8 cellular contexts compared by ENCODE assay signal in the genomic region with DNA sequence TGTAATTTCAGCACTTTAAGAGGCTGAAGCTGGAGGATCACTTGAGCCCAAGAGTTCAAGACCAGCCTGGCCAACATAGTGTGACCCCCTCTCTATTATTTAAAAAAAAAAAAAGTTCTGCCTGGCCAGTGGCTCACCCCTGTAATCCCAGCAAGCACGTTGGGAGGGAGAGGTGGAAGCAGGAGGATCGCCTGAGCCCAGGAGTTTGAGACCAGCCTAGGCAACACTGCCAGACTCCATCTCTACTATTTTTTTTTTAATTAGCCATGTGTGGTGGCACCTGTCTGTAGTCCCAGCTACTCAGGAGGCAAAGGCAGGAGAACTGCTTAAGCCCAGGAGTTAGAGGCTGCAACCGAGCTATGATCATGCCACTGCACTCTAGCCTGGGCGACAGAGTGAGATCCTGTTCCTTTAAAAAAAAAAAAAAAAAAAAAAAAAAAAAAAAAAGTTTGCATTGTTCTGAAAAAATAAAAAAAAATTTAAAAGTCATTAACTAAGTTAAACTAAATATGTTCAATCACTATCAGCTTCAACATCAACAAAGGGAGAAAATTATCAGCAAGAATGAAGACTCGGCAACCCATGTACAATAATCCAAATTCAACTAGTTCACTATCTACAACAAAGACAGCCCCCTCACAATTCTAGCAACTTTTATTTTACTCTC. TPM values are rescaled to one million over a fixed set of nuclear protein-coding genes. Genes with fewer than 3 reads are reported as not detected.
DNase-seq lines count a peak whose midpoint lies in the region; ATAC-seq and TF ChIP-seq lines count a peak whose summit lies in the region.

No MANE protein-coding gene starts in this region.

- H3K4me2 ChIP-seq in PC-9 (peak overlapping the region; percentile 83), trophoblast cell (ENCODE audit: low read length) (peak overlapping the region; percentile 73)

- H4K12ac ChIP-seq in trophoblast cell (ENCODE audit: low read depth, low read length), result no peak overlapping the region

- H2BK120ac ChIP-seq in trophoblast cell (ENCODE audit: insufficient read depth, low read length, poor library complexity), result no peak overlapping the region

- peaks cover 13% of the 10 kb centered on the region for H3F3A ChIP-seq in PC-9 (ENCODE audit: insufficient read depth, low read depth)

- 0 out of 2 replicates have a peak overlapping the region, but pooled peaks have one; percentile 89 for H3K27ac ChIP-seq in PC-9
- peak overlapping the region; percentile 98 to 100 for H3K27ac ChIP-seq in esophagus (ENCODE audit: low read depth in 2 of 2, low read length in 1 of 2)
- H3K27ac ChIP-seq in trophoblast cell (ENCODE audit: low read depth, low read length), result no peak overlapping the region

- H2BK12ac ChIP-seq in trophoblast cell (ENCODE audit: low read length), result no peak overlapping the region

- H4K91ac ChIP-seq in trophoblast cell (ENCODE audit: low read depth, low read length), result no peak overlapping the region

- H3K4ac ChIP-seq in trophoblast cell (ENCODE audit: low read depth, low read length), result peak overlapping the region; percentile 99

- H3K18ac ChIP-seq in trophoblast cell (ENCODE audit: low read length), result no peak overlapping the region

- H2BK5ac ChIP-seq in trophoblast cell (ENCODE audit: low read depth, low read length, poor library complexity), result no peak overlapping the region

- intact Hi-C loops in Calu3 (cut with micrococcal nuclease; ENCODE audit: unreplicated experiment) (loop anchor here (5.0 kb wide), 1 partner anchor 35 kb away; no protein-coding TSS in a partner anchor), PC-9 (cut with micrococcal nuclease; ENCODE audit: unreplicated experiment) (loop anchor here (5.0 kb wide), 2 partner anchors 45 to 90 kb away; no protein-coding TSS in a partner anchor)

- H4K8ac ChIP-seq in trophoblast cell (ENCODE audit: low read depth, low read length), result no peak overlapping the region

- peaks cover 27% of the 10 kb centered on the region for H3K36me3 Mint-ChIP-seq in Calu3 (ENCODE audit: insufficient read depth, unreplicated experiment)

- H3K36me3 ChIP-seq in PC-9 (ENCODE audit: low read depth), result no peaks in the 10 kb centered on the region
- H3K36me3 ChIP-seq in esophagus (ENCODE audit: control insufficient read depth in 2 of 2, insufficient read depth in 2 of 2, low read length in 1 of 2), result no peaks in the 10 kb centered on the region
- H3K36me3 ChIP-seq in trophoblast cell (ENCODE audit: control insufficient read depth in 1 of 2, insufficient read depth in 2 of 2, low read length in 2 of 2), result no peaks in the 10 kb centered on the region

- H3K9me3 ChIP-seq in PC-9 (ENCODE audit: insufficient read depth, low read depth) (no peaks in the 10 kb centered on the region), esophagus (ENCODE audit: control insufficient read depth in 2 of 2, insufficient read depth in 1 of 2, low read depth in 1 of 2, low read length in 1 of 2) (no peaks in the 10 kb centered on the region), trophoblast cell (ENCODE audit: insufficient read depth, low read depth, low read length) (no peaks in the 10 kb centered on the region)

- peaks cover 68% of the 10 kb centered on the region for H3K79me2 ChIP-seq in PC-9 (ENCODE audit: low read depth)
- H3K79me2 ChIP-seq in trophoblast cell (ENCODE audit: control insufficient read depth, insufficient read depth, low read length, poor library complexity), result peaks cover 34% of the 10 kb centered on the region

- H2AFZ ChIP-seq in PC-9 (no peak overlapping the region), trophoblast cell (ENCODE audit: insufficient read depth, low read length, poor library complexity) (no peak overlapping the region)

- CTCF ChIA-PET in Calu3 (lab: Charles Lee) (interaction anchor here (0.6 kb wide), 2 partner anchors 57 to 224 kb away, joined by 3 to 5 read pairs; no protein-coding TSS in a partner anchor), PC-9 (lab: Charles Lee) (no interaction called here)

- 8 to 28% methylated on average over 5 of the region's 5 CpGs for WGBS in esophagus, 2 donors
- no CpG with 5 or more reads among the region's 5 CpGs for WGBS in trophoblast cell (ENCODE audit: extremely low coverage, insufficient coverage, insufficient read length)

- peaks cover 17% of the 10 kb centered on the region for H3K79me1 ChIP-seq in trophoblast cell (ENCODE audit: low read length)

- BruUV-seq in Calu3 (replicated peaks; lab: Mats Ljungman, UMichigan) (no TSS peak), PC-9 (replicated peaks; lab: Mats Ljungman, UMichigan) (no TSS peak)

- H3K4me3 ChIP-seq in PC-9 (peak overlapping the region; percentile 84), esophagus (ENCODE audit: low read depth in 1 of 2, low read length in 2 of 2) (peak overlapping the region; percentile 75 to 99), trophoblast cell (ENCODE audit: low read depth, low read length) (peak overlapping the region; percentile 97)

- ATAC-seq in HG02938 (IDR thresholded peaks at IDR 0.05; ENCODE audit: unreplicated experiment) (no peak), HG02852 (IDR thresholded peaks at IDR 0.05; ENCODE audit: unreplicated experiment) (no peak)

- DNase-seq in Calu3, result no peak
- no peak for DNase-seq in PC-9
- DNase-seq in trophoblast cell, result no peak
- DNase-seq in amniotic stem cell (lab: John Stamatoyannopoulos, UW), result no peak
- DNase-seq in stimulated activated CD4-positive, alpha-beta T cell treated with anti-CD3 and anti-CD28 coated beads, Interleukin-12 subunit alpha, Interleukin-12 subunit beta, amount 100 ng/mL, for 4 hours, result no peak

- no peak for TF ChIP-seq CTCF in Calu3 (IDR thresholded peaks at IDR 0.05; ENCODE audit: unreplicated experiment)
- no peak for TF ChIP-seq CTCF in PC-9 (conservative IDR thresholded peaks at IDR 0.05)

- no peak overlapping the region for H3K14ac ChIP-seq in trophoblast cell (ENCODE audit: low read length)

- H3K27me3 Mint-ChIP-seq in Calu3 (ENCODE audit: unreplicated experiment), result no peaks in the 10 kb centered on the region

- no peaks in the 10 kb centered on the region for H3K27me3 ChIP-seq in PC-9 (ENCODE audit: insufficient read depth, low read depth)
- H3K27me3 ChIP-seq in esophagus (ENCODE audit: control insufficient read depth in 1 of 2, insufficient read depth in 2 of 2, low read length in 2 of 2), result no peaks in the 10 kb centered on the region
- no peaks in the 10 kb centered on the region for H3K27me3 ChIP-seq in trophoblast cell (ENCODE audit: insufficient read depth, low read length)

- no peak overlapping the region for H2AK5ac ChIP-seq in trophoblast cell (ENCODE audit: low read length)

- H3K4me1 ChIP-seq in PC-9 (replicated peaks; ENCODE audit: insufficient read depth), result peaks cover 46% of the 10 kb centered on the region
- H3K4me1 ChIP-seq in esophagus (ENCODE audit: control insufficient read depth in 2 of 2, insufficient read depth in 2 of 2, low read length in 1 of 2), result no peaks in the 10 kb centered on the region
- peaks cover 2 to 3% of the 10 kb centered on the region in 2 experiments for H3K4me1 ChIP-seq in trophoblast cell (ENCODE audit: control insufficient read depth in 1 of 2, insufficient read depth in 2 of 2, low read length in 2 of 2)

- no peaks in the 10 kb centered on the region for H3K9me2 ChIP-seq in PC-9 (ENCODE audit: insufficient read depth)

- no peaks in the 10 kb centered on the region for H3K9me3 Mint-ChIP-seq in Calu3 (ENCODE audit: low read depth, unreplicated experiment)

- POLR2A ChIA-PET in PC-9 (lab: Charles Lee; ENCODE audit: unreplicated experiment), result interaction anchor here (0.7 to 0.9 kb wide), 3 partner anchors 18 to 113 kb away, joined by 7 to 16 read pairs (median 11); no protein-coding TSS in a partner anchor

- no peak overlapping the region for H3K23ac ChIP-seq in trophoblast cell (ENCODE audit: low read length)

- H3K4me3 Mint-ChIP-seq in Calu3 (ENCODE audit: low read depth, unreplicated experiment), result peak overlapping the region; percentile 76

- H3K27ac Mint-ChIP-seq in Calu3 (ENCODE audit: unreplicated experiment), result peak overlapping the region; percentile 52

- H3K9ac ChIP-seq in trophoblast cell (ENCODE audit: low read length), result no peak overlapping the region

- peaks cover 30% of the 10 kb centered on the region for H3K4me1 Mint-ChIP-seq in Calu3 (ENCODE audit: low read depth, unreplicated experiment)

- H4K20me1 ChIP-seq in PC-9 (ENCODE audit: insufficient read depth), result peaks cover 34% of the 10 kb centered on the region

RNA-seq across cellular contexts. Expression of a gene that starts 1.9 kb away (rescaled TPM):
- total RNA-seq in Calu3 (2022) (63.4 and 69.3 TPM in 2 replicates), PC-9 (2021) (65.3 and 72.4 TPM in 2 replicates)
- 10 to 100 TPM; 52.3 to 65.3 TPM for polyA plus RNA-seq in esophagus
- 56.2 and 59.5 TPM in 2 replicates for polyA plus RNA-seq in trophoblast cell (2013)
